Comparison of ENCODE assay signal across 29 cellular contexts in the genomic region with DNA sequence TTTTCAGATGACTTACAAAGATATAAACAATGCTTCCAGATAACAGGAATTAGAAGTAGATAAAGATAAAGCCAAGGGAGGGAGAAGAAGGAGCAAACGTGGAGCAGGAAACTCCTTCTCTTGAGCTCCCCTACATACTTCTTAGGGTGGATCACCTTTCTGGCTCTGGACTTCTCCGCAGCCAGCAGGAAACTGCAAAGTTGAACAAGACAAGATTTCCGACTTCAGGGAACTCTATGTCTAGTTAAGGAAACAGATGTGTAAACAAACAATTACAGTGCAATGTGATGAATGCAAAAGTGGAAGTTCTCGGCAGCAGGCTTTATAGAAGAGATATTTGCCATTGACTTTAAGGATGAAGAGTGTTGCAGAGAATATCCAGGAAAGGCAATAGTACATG.
A peak's percentile ranks its signal among the peaks of the same experiment; 100 is the strongest.
DNase-seq lines count a peak whose midpoint lies in the region; FAIRE-seq and TF ChIP-seq lines count a peak whose summit lies in the region.
"Had no signal": no experiment of that assay in that cellular context is flagged by ENCODE, and none has a peak within 500 bp of the region (broad histone marks: within the 10 kb centered on the region; RNA-seq: fewer than 3 reads in every experiment).

No MANE protein-coding gene starts in this region.

- in situ Hi-C loops in GM13977 (cut with MboI; ENCODE audit: low pct_unique_long_range_greater_than_20kb, low sequenced_read_pairs, unreplicated experiment), result no loop called here

- no peaks in the 10 kb centered on the region for H3K27me3 ChIP-seq in astrocyte (ENCODE audit: insufficient read depth, low read length)
- H3K27me3 ChIP-seq: breast epithelium, dorsolateral prefrontal cortex, tibial nerve had no signal

- H3K36me3 ChIP-seq in astrocyte (ENCODE audit: insufficient read depth, low read length), result no peaks in the 10 kb centered on the region
- H3K36me3 ChIP-seq: breast epithelium, lower lobe of right lung, tibial nerve had no signal

- H3K4me1 ChIP-seq in astrocyte (ENCODE audit: insufficient read depth, low read length), result no peaks in the 10 kb centered on the region
- H3K4me1 ChIP-seq: breast epithelium, tibial nerve had no signal

- H3K9ac ChIP-seq in astrocyte (ENCODE audit: low read length), result no peak overlapping the region

- H3K4me2 ChIP-seq in astrocyte (ENCODE audit: low read length), result peak overlapping the region; percentile 27

- no peak for FAIRE-seq in astrocyte (lab: Jason Lieb, UNC)
- FAIRE-seq: GM12892, H1, K562 had no signal

- DNase-seq in HFFc6, result no peak
- no peak for DNase-seq in astrocyte (ENCODE audit: low read depth)
- peak; percentile 78 for DNase-seq in fibroblast of villous mesenchyme (ENCODE audit: low read depth)
- peak; percentile 78 for DNase-seq in pulmonary artery endothelial cell (ENCODE audit: low read depth, low spot score)
- no peak for DNase-seq in activated naive CD4-positive, alpha-beta T cell treated with Interleukin-2 at 50 U/mL for 16 hours
- DNase-seq in HPDE6-E6E7 (ENCODE audit: extremely low spot score), result no peak
- DNase-seq in mucosa of gallbladder (ENCODE audit: low spot score), result no peak
- no peak for DNase-seq in GM13977 (ENCODE audit: low spot score)
- DNase-seq: activated CD4-positive, alpha-beta T cell treated with anti-CD3 and anti-CD28 coated beads, Interleukin-2, amount 10 ng/mL, durations not matched to agents 7 days and 5 days; activated naive CD8-positive, alpha-beta T cell treated with anti-CD3 and anti-CD28 coated beads, Interleukin-2, amount 50 U/mL, for 24 hours; CD4-positive, alpha-beta memory T cell; DMS53; dorsolateral prefrontal cortex; lower lobe of right lung; MV-4-11; naive thymus-derived CD4-positive, alpha-beta T cell; NCI-H1694; NCI-H774; OCI-M1; posterior cingulate gyrus; SIG-M5 had no signal

- H3K27ac Mint-ChIP-seq in HFFc6, result no peak overlapping the region
- no peak overlapping the region for H3K27ac Mint-ChIP-seq in astrocyte (ENCODE audit: unreplicated experiment)
- H3K27ac Mint-ChIP-seq: activated CD4-positive, alpha-beta T cell treated with anti-CD3 and anti-CD28 coated beads, Interleukin-2, amount 10 ng/mL, durations not matched to agents 7 days and 5 days; activated naive CD8-positive, alpha-beta T cell treated with anti-CD3 and anti-CD28 coated beads, Interleukin-2, amount 50 U/mL, for 24 hours; activated T-helper 17 cell treated with anti-CD3 and anti-CD28 coated beads, Interleukin-2, amount 50 U/mL, for 72 hours; CD4-positive, alpha-beta memory T cell; naive thymus-derived CD4-positive, alpha-beta T cell; stimulated activated naive CD8-positive, alpha-beta T cell treated with anti-CD3 and anti-CD28 coated beads, Interleukin-15, Interleukin-2, amounts not matched to agents 100 ng/mL and 50 ng/mL, for 24 hours had no signal

- H3K27ac ChIP-seq in astrocyte (ENCODE audit: low read depth, low read length), result no peak overlapping the region
- H3K27ac ChIP-seq: breast epithelium, dorsolateral prefrontal cortex, tibial nerve had no signal

- TF ChIP-seq CTCF in HFFc6 (IDR thresholded peaks at IDR 0.05) (no peak), astrocyte (IDR thresholded peaks at IDR 0.05; ENCODE audit: insufficient read depth, low read depth, low read length) (no peak), fibroblast of villous mesenchyme (IDR thresholded peaks at IDR 0.05; ENCODE audit: insufficient read depth, low read depth, low read length) (no peak), GM13977 (IDR thresholded peaks at IDR 0.05; ENCODE audit: extremely low read depth, insufficient read depth, missing control alignments) (no peak)

- H3K4me3 ChIP-seq in astrocyte (ENCODE audit: insufficient read depth, low read depth, low read length) (no peak overlapping the region), fibroblast of villous mesenchyme (ENCODE audit: low read depth, low read length) (peak overlapping the region; percentile 13)
- H3K4me3 ChIP-seq: breast epithelium, dorsolateral prefrontal cortex, K562, lower lobe of right lung, skin epidermis, tibial nerve had no signal

- H3K4me3 Mint-ChIP-seq in HFFc6 (0 out of 2 replicates have a peak overlapping the region, but pooled peaks have one; percentile 1), astrocyte (ENCODE audit: unreplicated experiment) (no peak overlapping the region)
- H3K4me3 Mint-ChIP-seq: activated CD4-positive, alpha-beta T cell treated with anti-CD3 and anti-CD28 coated beads, Interleukin-2, amount 10 ng/mL, durations not matched to agents 7 days and 5 days; activated naive CD8-positive, alpha-beta T cell treated with anti-CD3 and anti-CD28 coated beads, Interleukin-2, amount 50 U/mL, for 24 hours; activated T-helper 17 cell treated with anti-CD3 and anti-CD28 coated beads, Interleukin-2, amount 50 U/mL, for 72 hours; CD4-positive, alpha-beta memory T cell; naive thymus-derived CD4-positive, alpha-beta T cell; stimulated activated naive CD8-positive, alpha-beta T cell treated with anti-CD3 and anti-CD28 coated beads, Interleukin-15, Interleukin-2, amounts not matched to agents 100 ng/mL and 50 ng/mL, for 24 hours had no signal

- H3K9me3 ChIP-seq in astrocyte (ENCODE audit: insufficient read depth, low read depth, low read length), result no peaks in the 10 kb centered on the region
- H3K9me3 ChIP-seq: breast epithelium, lower lobe of right lung, tibial nerve had no signal

- no peaks in the 10 kb centered on the region for H3K9me3 Mint-ChIP-seq in HFFc6
- H3K9me3 Mint-ChIP-seq in astrocyte (ENCODE audit: unreplicated experiment), result no peaks in the 10 kb centered on the region
- H3K9me3 Mint-ChIP-seq: activated CD4-positive, alpha-beta T cell treated with anti-CD3 and anti-CD28 coated beads, Interleukin-2, amount 10 ng/mL, durations not matched to agents 7 days and 5 days; activated naive CD8-positive, alpha-beta T cell treated with anti-CD3 and anti-CD28 coated beads, Interleukin-2, amount 50 U/mL, for 24 hours; stimulated activated naive CD8-positive, alpha-beta T cell treated with anti-CD3 and anti-CD28 coated beads, Interleukin-15, Interleukin-2, amounts not matched to agents 100 ng/mL and 50 ng/mL, for 24 hours had no signal

- peaks cover 38% of the 10 kb centered on the region for H3K4me1 Mint-ChIP-seq in HFFc6 (ENCODE audit: low read depth)
- H3K4me1 Mint-ChIP-seq in astrocyte (ENCODE audit: low read depth, unreplicated experiment), result peaks cover 3% of the 10 kb centered on the region
- H3K4me1 Mint-ChIP-seq: activated CD4-positive, alpha-beta T cell treated with anti-CD3 and anti-CD28 coated beads, Interleukin-2, amount 10 ng/mL, durations not matched to agents 7 days and 5 days; activated naive CD8-positive, alpha-beta T cell treated with anti-CD3 and anti-CD28 coated beads, Interleukin-2, amount 50 U/mL, for 24 hours; activated T-helper 17 cell treated with anti-CD3 and anti-CD28 coated beads, Interleukin-2, amount 50 U/mL, for 72 hours; CD4-positive, alpha-beta memory T cell; naive thymus-derived CD4-positive, alpha-beta T cell had no signal

- H3K27me3 Mint-ChIP-seq in HFFc6 (ENCODE audit: insufficient read depth), result no peaks in the 10 kb centered on the region
- no peaks in the 10 kb centered on the region for H3K27me3 Mint-ChIP-seq in astrocyte (ENCODE audit: low read depth, unreplicated experiment)
- H3K27me3 Mint-ChIP-seq: stimulated activated naive CD8-positive, alpha-beta T cell treated with anti-CD3 and anti-CD28 coated beads, Interleukin-15, Interleukin-2, amounts not matched to agents 100 ng/mL and 50 ng/mL, for 24 hours had no signal

- H2AFZ ChIP-seq in astrocyte (ENCODE audit: low read depth, low read length), result no peak overlapping the region

- no peaks in the 10 kb centered on the region for H4K20me1 ChIP-seq in astrocyte (ENCODE audit: insufficient read depth, low read length)

- H3K36me3 Mint-ChIP-seq in HFFc6 (ENCODE audit: low read depth), result no peaks in the 10 kb centered on the region
- no peaks in the 10 kb centered on the region for H3K36me3 Mint-ChIP-seq in astrocyte (ENCODE audit: low read depth, unreplicated experiment)
- H3K36me3 Mint-ChIP-seq: CD4-positive, alpha-beta memory T cell had no signal

- H3K79me2 ChIP-seq in astrocyte (ENCODE audit: insufficient read depth, low read length), result no peaks in the 10 kb centered on the region

Comparison
In these comparisons a context has a peak if more than half of its experiments do, and no peak if none do; other contexts are left out.
1. DNase-seq: peak in fibroblast of villous mesenchyme (single experiment) and pulmonary artery endothelial cell (single experiment); none in HFFc6 (single experiment), astrocyte (single experiment), activated naive CD4-positive, alpha-beta T cell treated with Interleukin-2 at 50 U/mL for 16 hours (single experiment), HPDE6-E6E7 (single experiment), mucosa of gallbladder (single experiment) and GM13977 (single experiment).